Comparison of ENCODE assay signal across 8 cellular contexts in the genomic region with DNA sequence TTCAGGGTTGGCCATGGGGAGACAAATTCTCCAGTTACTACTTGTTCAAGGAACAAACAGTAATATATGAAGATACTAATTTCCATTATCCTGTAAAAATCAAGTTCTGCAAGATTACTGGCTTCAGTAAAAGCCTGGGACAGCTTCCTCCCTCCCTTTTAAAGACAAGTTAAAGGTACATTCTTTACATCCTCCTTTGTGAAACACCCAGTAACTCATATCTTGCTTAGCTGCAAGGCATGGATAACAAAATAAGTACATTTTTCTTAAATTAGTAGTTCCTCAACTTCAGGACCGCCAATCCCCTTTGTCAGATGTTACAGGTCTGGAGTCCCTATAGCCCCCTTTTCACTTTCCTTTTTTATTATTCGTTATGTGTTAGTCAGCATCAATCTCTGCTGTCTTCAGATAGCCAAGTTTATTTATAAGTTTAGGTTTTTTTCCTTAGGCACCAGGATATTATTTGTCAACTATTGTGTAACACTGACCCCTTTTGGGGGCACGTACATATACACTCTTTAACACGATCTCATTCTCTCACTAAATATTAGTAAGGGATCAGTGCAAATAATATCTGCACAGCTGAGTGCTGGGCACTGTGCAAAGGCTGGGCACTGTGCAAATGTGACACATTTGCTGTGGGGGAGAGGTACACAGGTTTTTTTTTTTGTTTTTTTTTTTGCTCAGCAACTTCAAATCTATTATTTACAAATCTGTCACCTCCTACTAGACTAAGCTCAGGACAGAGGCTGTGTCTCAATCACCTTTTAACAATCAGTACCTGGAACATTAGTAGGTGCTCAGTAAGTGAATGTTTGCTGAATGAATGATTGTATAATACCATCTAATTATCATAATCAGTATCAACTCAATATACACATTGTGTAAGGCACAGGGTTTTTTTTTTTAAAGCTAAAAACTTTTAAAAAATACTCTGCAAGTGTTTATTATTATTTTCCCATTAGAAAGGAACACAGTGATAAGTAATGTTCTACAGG. TPM values are rescaled to one million over a fixed set of nuclear protein-coding genes. Genes with fewer than 3 reads are reported as not detected.
DNase-seq lines count a peak whose midpoint lies in the region; ATAC-seq and TF ChIP-seq lines count a peak whose summit lies in the region.

No MANE protein-coding gene starts in this region.

- peak overlapping the region; percentile 67 for H3K4me2 ChIP-seq in GM23338

- 43 to 62% methylated on average over 4 of the region's 4 CpGs for WGBS in sigmoid colon, 2 donors

- peaks cover 34% of the 10 kb centered on the region for H4K20me1 ChIP-seq in GM23338 (replicated peaks; ENCODE audit: insufficient read depth)

- no peaks in the 10 kb centered on the region for H3F3A ChIP-seq in GM23338 (replicated peaks; ENCODE audit: low read depth)

- no peak overlapping the region for H2AFZ ChIP-seq in GM23338

- peak overlapping the region; percentile 60 for H3K27ac ChIP-seq in GM23338 (ENCODE audit: low read depth)
- peak overlapping the region; percentile 72 to 99 (median 97) for H3K27ac ChIP-seq in sigmoid colon

- ATAC-seq in GM23338 (no peak), SK-N-SH treated with all-trans-retinoic acid at 6 μM for 48 hours (peak; percentile 15; the same call in 2 of the 3 replicates), HG02884 (IDR thresholded peaks at IDR 0.05; ENCODE audit: unreplicated experiment) (no peak)

- no peaks in the 10 kb centered on the region for H3K27me3 ChIP-seq in GM23338 (ENCODE audit: insufficient read depth)
- H3K27me3 ChIP-seq in sigmoid colon: no peaks in the 10 kb centered on the region

- peaks cover 64% of the 10 kb centered on the region for H3K4me1 ChIP-seq in GM23338 (ENCODE audit: insufficient read depth)
- peaks cover 0 to 74% (median 66%) of the 10 kb centered on the region in 4 donors for H3K4me1 ChIP-seq in sigmoid colon

- H3K36me3 Mint-ChIP-seq in GM23338 (ENCODE audit: low read depth) (peaks cover 32% of the 10 kb centered on the region), immature natural killer cell (peaks cover 0 to 3% (median 0%) of the 10 kb centered on the region in 3 donors)

- H3K9me3 Mint-ChIP-seq in GM23338 (no peaks in the 10 kb centered on the region), immature natural killer cell (no peaks in the 10 kb centered on the region)

- H3K4me3 Mint-ChIP-seq in GM23338 (no peak overlapping the region), immature natural killer cell (no peak overlapping the region)

- peaks cover 25% of the 10 kb centered on the region for H3K36me3 ChIP-seq in GM23338 (ENCODE audit: insufficient read depth)
- peaks cover 6 to 32% (median 22%) of the 10 kb centered on the region in 4 donors for H3K36me3 ChIP-seq in sigmoid colon

- H3K4me3 ChIP-seq in GM23338: no peak overlapping the region
- H3K4me3 ChIP-seq in fibroblast of the aortic adventitia (ENCODE audit: low read depth, low read length): peak overlapping the region; percentile 11
- no peak overlapping the region for H3K4me3 ChIP-seq in sigmoid colon

- H3K79me2 ChIP-seq in GM23338 (replicated peaks; ENCODE audit: insufficient read depth): peaks cover 95% of the 10 kb centered on the region

- H3K9me3 ChIP-seq in sigmoid colon: no peaks in the 10 kb centered on the region

- no peak for TF ChIP-seq POLR2A in sigmoid colon (IDR thresholded peaks at IDR 0.05)

- DNase-seq in GM23338 (ENCODE audit: low spot score) (no peak), fibroblast of the aortic adventitia (ENCODE audit: low read depth) (no peak), sigmoid colon (no peak), GM19238 (ENCODE audit: insufficient read length, low spot score) (no peak), immature natural killer cell (no peak), SIG-M5 (lab: John Stamatoyannopoulos, UW) (no peak)

- no peaks in the 10 kb centered on the region for H3K9me2 ChIP-seq in GM23338 (ENCODE audit: insufficient read depth)

- H3K27ac Mint-ChIP-seq in GM23338 (peak overlapping the region; percentile 19; the same call in 1 of the 2 replicates), immature natural killer cell (peak overlapping the region in 1 of 6 donors; percentile 27)

- no peak for TF ChIP-seq EP300 in sigmoid colon (IDR thresholded peaks at IDR 0.05)

- peaks cover 63% of the 10 kb centered on the region for H3K4me1 Mint-ChIP-seq in GM23338
- H3K4me1 Mint-ChIP-seq in immature natural killer cell: no peaks in the 10 kb centered on the region

- intact Hi-C loops in sigmoid colon (cut with DNase I): loop anchor here (5.0 to 10.0 kb wide), 2 partner anchors 39 to 328 kb away; no protein-coding TSS in a partner anchor

- peak in 1 of 2 experiments; percentile 42; a peak in 3 of 4 replicates for TF ChIP-seq CTCF in GM23338 (conservative IDR thresholded peaks at IDR 0.05; ENCODE audit: low read depth in 2 of 2)
- no peak for TF ChIP-seq CTCF in fibroblast of the aortic adventitia (IDR thresholded peaks at IDR 0.05; ENCODE audit: insufficient read depth, low read length)
- TF ChIP-seq CTCF in sigmoid colon (IDR thresholded peaks at IDR 0.05): no peak

- H3K27me3 Mint-ChIP-seq in GM23338 (ENCODE audit: insufficient read depth, low read depth, poor library complexity) (no peaks in the 10 kb centered on the region), immature natural killer cell (ENCODE audit: low read depth in 3 of 3) (peaks cover 6 to 11% (median 7%) of the 10 kb centered on the region in 3 donors)

TF ChIP-seq in GM23338, 12 proteins besides CTCF, POLR2A, EP300 and RAD21 (continues in another document):
- TF ChIP-seq, protein P1, sequence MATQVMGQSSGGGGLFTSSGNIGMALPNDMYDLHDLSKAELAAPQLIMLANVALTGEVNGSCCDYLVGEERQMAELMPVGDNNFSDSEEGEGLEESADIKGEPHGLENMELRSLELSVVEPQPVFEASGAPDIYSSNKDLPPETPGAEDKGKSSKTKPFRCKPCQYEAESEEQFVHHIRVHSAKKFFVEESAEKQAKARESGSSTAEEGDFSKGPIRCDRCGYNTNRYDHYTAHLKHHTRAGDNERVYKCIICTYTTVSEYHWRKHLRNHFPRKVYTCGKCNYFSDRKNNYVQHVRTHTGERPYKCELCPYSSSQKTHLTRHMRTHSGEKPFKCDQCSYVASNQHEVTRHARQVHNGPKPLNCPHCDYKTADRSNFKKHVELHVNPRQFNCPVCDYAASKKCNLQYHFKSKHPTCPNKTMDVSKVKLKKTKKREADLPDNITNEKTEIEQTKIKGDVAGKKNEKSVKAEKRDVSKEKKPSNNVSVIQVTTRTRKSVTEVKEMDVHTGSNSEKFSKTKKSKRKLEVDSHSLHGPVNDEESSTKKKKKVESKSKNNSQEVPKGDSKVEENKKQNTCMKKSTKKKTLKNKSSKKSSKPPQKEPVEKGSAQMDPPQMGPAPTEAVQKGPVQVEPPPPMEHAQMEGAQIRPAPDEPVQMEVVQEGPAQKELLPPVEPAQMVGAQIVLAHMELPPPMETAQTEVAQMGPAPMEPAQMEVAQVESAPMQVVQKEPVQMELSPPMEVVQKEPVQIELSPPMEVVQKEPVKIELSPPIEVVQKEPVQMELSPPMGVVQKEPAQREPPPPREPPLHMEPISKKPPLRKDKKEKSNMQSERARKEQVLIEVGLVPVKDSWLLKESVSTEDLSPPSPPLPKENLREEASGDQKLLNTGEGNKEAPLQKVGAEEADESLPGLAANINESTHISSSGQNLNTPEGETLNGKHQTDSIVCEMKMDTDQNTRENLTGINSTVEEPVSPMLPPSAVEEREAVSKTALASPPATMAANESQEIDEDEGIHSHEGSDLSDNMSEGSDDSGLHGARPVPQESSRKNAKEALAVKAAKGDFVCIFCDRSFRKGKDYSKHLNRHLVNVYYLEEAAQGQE (IDR thresholded peaks at IDR 0.05; ENCODE audit: unreplicated experiment): no peak
- no peak for TF ChIP-seq EZH2phosphoT487 (IDR thresholded peaks at IDR 0.05; ENCODE audit: unreplicated experiment)

TF ChIP-seq in SK-N-SH treated with all-trans-retinoic acid at 6 μM for 48 hours, 23 proteins besides CTCF, POLR2A, EP300 and RAD21 (continues in another document):
- TF ChIP-seq, protein P2, sequence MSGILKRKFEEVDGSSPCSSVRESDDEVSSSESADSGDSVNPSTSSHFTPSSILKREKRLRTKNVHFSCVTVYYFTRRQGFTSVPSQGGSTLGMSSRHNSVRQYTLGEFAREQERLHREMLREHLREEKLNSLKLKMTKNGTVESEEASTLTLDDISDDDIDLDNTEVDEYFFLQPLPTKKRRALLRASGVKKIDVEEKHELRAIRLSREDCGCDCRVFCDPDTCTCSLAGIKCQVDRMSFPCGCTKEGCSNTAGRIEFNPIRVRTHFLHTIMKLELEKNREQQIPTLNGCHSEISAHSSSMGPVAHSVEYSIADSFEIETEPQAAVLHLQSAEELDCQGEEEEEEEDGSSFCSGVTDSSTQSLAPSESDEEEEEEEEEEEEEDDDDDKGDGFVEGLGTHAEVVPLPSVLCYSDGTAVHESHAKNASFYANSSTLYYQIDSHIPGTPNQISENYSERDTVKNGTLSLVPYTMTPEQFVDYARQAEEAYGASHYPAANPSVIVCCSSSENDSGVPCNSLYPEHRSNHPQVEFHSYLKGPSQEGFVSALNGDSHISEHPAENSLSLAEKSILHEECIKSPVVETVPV (CRISPR knock-in tag; IDR thresholded peaks at IDR 0.05): no peak

RNA-seq across cellular contexts. Expression of gene ERRFI1, which starts 9.6 kb away (rescaled TPM):
- total RNA-seq in GM23338 (2014; rRNA removed; shearing (Covaris generic)): 51.3 and 59.8 TPM in 2 replicates
- polyA plus RNA-seq in GM23338 (2016; fragmentation: Nextera tagmentation; extraction: Ambion mirVana): 19.7 and 22.9 TPM in 2 replicates
- total RNA-seq in fibroblast of the aortic adventitia (ENCODE audit: low replicate concordance): 46.4 and 106 TPM in 2 replicates
- total RNA-seq in sigmoid colon: 100 to 1,000 TPM in 2 of 4 donors, 10 to 100 TPM in 2; 81.1 to 131 (median 101) TPM
- 10 to 100 TPM; 28.4 to 45.3 (median 28.8) TPM for polyA plus RNA-seq in sigmoid colon
- polyA plus RNA-seq in immature natural killer cell: 1 to 10 TPM in 1 of 3 donors, under 1 TPM in 1, not detected in 1; 0.33 to 1.1 TPM

RNA-seq across cellular contexts. Expression of gene PARK7, which starts 55.0 kb away (rescaled TPM):
- 178 and 184 TPM in 2 replicates for total RNA-seq in GM23338 (2014; rRNA removed; shearing (Covaris generic))
- polyA plus RNA-seq in GM23338 (2016; fragmentation: Nextera tagmentation; extraction: Ambion mirVana) (592 and 679 TPM in 2 replicates), sigmoid colon (100 to 1,000 TPM; 243 to 270 (median 243) TPM), immature natural killer cell (100 to 1,000 TPM; 400 to 579 (median 427) TPM)
- total RNA-seq in fibroblast of the aortic adventitia (ENCODE audit: low replicate concordance) (165 and 243 TPM in 2 replicates), sigmoid colon (100 to 1,000 TPM; 176 to 252 (median 222) TPM)
